In genomic region chr14:91225025-91225424, GRCh38 we compare ENCODE assay signal across 18 cellular contexts. TPM values are rescaled to one million over a fixed set of nuclear protein-coding genes. Genes with fewer than 3 reads are reported as not detected.
DNase-seq lines count a peak whose midpoint lies in the region; ATAC-seq and TF ChIP-seq lines count a peak whose summit lies in the region.
"Had no signal": no experiment of that assay in that cellular context is flagged by ENCODE, and none has a peak within 500 bp of the region (broad histone marks: within the 10 kb centered on the region; RNA-seq: fewer than 3 reads in every experiment).

No MANE protein-coding gene starts in this region.

- no peaks in the 10 kb centered on the region for H3K27me3 ChIP-seq in left lung
- H3K27me3 ChIP-seq in CD8-positive, alpha-beta T cell (ENCODE audit: insufficient read depth, low read length) = no peaks in the 10 kb centered on the region

- no peak overlapping the region for H3K4me3 ChIP-seq in left lung
- no peak overlapping the region for H3K4me3 ChIP-seq in CD8-positive, alpha-beta T cell (ENCODE audit: low read depth, low read length)
- H3K4me3 ChIP-seq: HAP-1 had no signal

- H3K4me1 Mint-ChIP-seq in activated naive CD8-positive, alpha-beta T cell (ENCODE audit: low read depth) = peaks cover 87% of the 10 kb centered on the region
- peaks cover 77% of the 10 kb centered on the region for H3K4me1 Mint-ChIP-seq in CD8-positive, alpha-beta T cell (ENCODE audit: low read depth)

- H3K4me1 ChIP-seq in left lung = peaks cover 14 to 50% of the 10 kb centered on the region in 2 donors
- H3K4me1 ChIP-seq in CD8-positive, alpha-beta T cell (ENCODE audit: insufficient read depth, low read length) = peaks cover 56% of the 10 kb centered on the region
- H3K4me1 ChIP-seq: HAP-1 had no signal

- peak; percentile 65 for ATAC-seq in left lung
- ATAC-seq in CD8-positive, alpha-beta T cell = no peak

- H3K9me3 ChIP-seq in left lung = no peaks in the 10 kb centered on the region
- no peaks in the 10 kb centered on the region for H3K9me3 ChIP-seq in CD8-positive, alpha-beta T cell (ENCODE audit: low read length)
- H3K9me3 ChIP-seq: HAP-1 had no signal

- H3K36me3 ChIP-seq in left lung = peaks cover 0 to 14% of the 10 kb centered on the region in 2 donors
- no peaks in the 10 kb centered on the region for H3K36me3 ChIP-seq in CD8-positive, alpha-beta T cell (ENCODE audit: insufficient read depth, low read length)

- H3K27ac ChIP-seq in left lung (peak overlapping the region; percentile 44 to 55), caudate nucleus (ENCODE audit: low read depth, low read length) (no peak overlapping the region)
- no peak overlapping the region for H3K27ac ChIP-seq in CD8-positive, alpha-beta T cell (ENCODE audit: low read depth, low read length)

- H3K4me3 Mint-ChIP-seq in activated naive CD8-positive, alpha-beta T cell = peak overlapping the region; percentile 20
- H3K4me3 Mint-ChIP-seq in CD8-positive, alpha-beta T cell = no peak overlapping the region
- H3K4me3 Mint-ChIP-seq: CD14-positive monocyte, nephron progenitor cell had no signal

- POLR2A ChIA-PET in CD8-positive, alpha-beta T cell (lab: Charles Lee) = no interaction called here

- no peak for TF ChIP-seq CTCF in left lung (IDR thresholded peaks at IDR 0.05)
- no peak for TF ChIP-seq CTCF in CD8-positive, alpha-beta T cell (IDR thresholded peaks at IDR 0.05)

- CTCF ChIA-PET in CD8-positive, alpha-beta T cell (lab: Charles Lee) = no interaction called here

- peaks cover 24% of the 10 kb centered on the region for H3K36me3 Mint-ChIP-seq in activated naive CD8-positive, alpha-beta T cell
- H3K36me3 Mint-ChIP-seq in CD8-positive, alpha-beta T cell = peaks cover 39% of the 10 kb centered on the region

- no peaks in the 10 kb centered on the region for H3K27me3 Mint-ChIP-seq in activated naive CD8-positive, alpha-beta T cell
- H3K27me3 Mint-ChIP-seq in CD8-positive, alpha-beta T cell (ENCODE audit: low read depth) = no peaks in the 10 kb centered on the region

- peak; percentile 4 for DNase-seq in NCI-H2107 treated with DMSO at 0.1 percent for 48 hours (lab: John Stamatoyannopoulos, UW; ENCODE audit: unreplicated experiment)
- no peak for DNase-seq in NCI-H2107 (lab: John Stamatoyannopoulos, UW)
- DNase-seq in NCI-H187 (lab: John Stamatoyannopoulos, UW) = peak; percentile 87 to 91
- no peak for DNase-seq in left lung
- no peak for DNase-seq in nucleus accumbens (lab: John Stamatoyannopoulos, UW)
- no peak for DNase-seq in caudate nucleus (lab: John Stamatoyannopoulos, UW)
- no peak for DNase-seq in CD8-positive, alpha-beta T cell
- DNase-seq: 8988T; activated CD4-positive, alpha-beta T cell treated with anti-CD3 and anti-CD28 coated beads for 48 hours; effector CD4-positive, alpha-beta T cell; GDM1; KBM-7; NCI-H1694; NCI-H82; nephron progenitor cell had no signal

- peaks cover 5% of the 10 kb centered on the region for H3K9me3 Mint-ChIP-seq in activated naive CD8-positive, alpha-beta T cell (ENCODE audit: low read depth)
- no peaks in the 10 kb centered on the region for H3K9me3 Mint-ChIP-seq in CD8-positive, alpha-beta T cell

- intact Hi-C loops in left lung (cut with DNase I) = no loop called here
- intact Hi-C loops in CD8-positive, alpha-beta T cell (cut with DNase I, micrococcal nuclease) = loop anchor here (5.0 kb wide), 2 partner anchors 37 to 192 kb away; partner anchors contain the start of gene CCDC88C (in 1 of the 2)

- H3K27ac Mint-ChIP-seq in activated naive CD8-positive, alpha-beta T cell = peak overlapping the region; percentile 99
- H3K27ac Mint-ChIP-seq in CD8-positive, alpha-beta T cell = no peak overlapping the region
- H3K27ac Mint-ChIP-seq: CD14-positive monocyte, nephron progenitor cell had no signal

RNA-seq across cellular contexts. Expression of gene GPR68, which starts 19.5 kb away (rescaled TPM):
- total RNA-seq in left lung = 1 to 10 TPM; 3.9 to 4.2 TPM
- 1 to 10 TPM; 3.6 to 5.1 TPM for total RNA-seq in CD8-positive, alpha-beta T cell

Comparison
In these comparisons a context has a peak if more than half of its experiments do, and no peak if none do; other contexts are left out.
1. DNase-seq: peak in NCI-H2107 treated with DMSO at 0.1 percent for 48 hours (single experiment) and NCI-H187 (2 of 2); none in NCI-H2107 (single experiment), left lung (0 of 2), nucleus accumbens (0 of 56), caudate nucleus (0 of 61) and CD8-positive, alpha-beta T cell (0 of 7).
2. H3K27ac ChIP-seq: peak in left lung (2 of 2); none in caudate nucleus (single experiment) and CD8-positive, alpha-beta T cell (single experiment).
3. intact Hi-C loops: an anchor here in CD8-positive, alpha-beta T cell (5.0 kb wide); none called in left lung.